In the genomic region with DNA sequence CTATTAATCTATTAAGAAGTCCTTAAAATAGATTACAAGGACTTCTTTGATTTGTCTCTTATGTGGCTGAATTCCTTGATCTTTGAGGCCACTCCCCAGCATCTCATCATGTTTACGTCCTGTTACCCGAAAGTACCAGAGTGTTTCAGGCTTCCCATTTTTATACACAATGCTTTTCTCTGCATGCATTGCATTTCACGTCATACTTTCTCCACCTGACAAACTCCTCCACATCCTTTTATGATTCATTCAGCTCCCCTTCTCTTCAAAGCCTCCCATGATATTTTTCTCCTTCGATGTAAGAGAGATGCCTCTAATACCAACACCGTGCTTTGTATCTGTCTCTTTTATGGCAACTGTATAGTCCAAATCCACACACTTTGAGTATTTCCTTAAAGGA, we compare ENCODE assay signal across 29 cellular contexts.
"Had no signal": no experiment of that assay in that cellular context is flagged by ENCODE, and none has a peak within 500 bp of the region (broad histone marks: within the 10 kb centered on the region; RNA-seq: fewer than 3 reads in every experiment).

No MANE protein-coding gene starts in this region.

- H3K4me3 ChIP-seq: neural progenitor cell, ovary, psoas muscle, right lobe of liver, sigmoid colon, suprapubic skin, testis, tibial artery, transverse colon, upper lobe of right lung, uterus had no signal

- H3K36me3 ChIP-seq: neural progenitor cell, ovary, right lobe of liver, sigmoid colon, suprapubic skin, tibial artery, transverse colon, upper lobe of right lung, uterus had no signal

- H3K27me3 ChIP-seq: neural progenitor cell, ovary, right lobe of liver, sigmoid colon, suprapubic skin, testis, tibial artery, transverse colon, upper lobe of right lung, uterus had no signal

- H3K4me1 Mint-ChIP-seq: nephron; stimulated activated memory B cell treated with anti-CD40 and anti-IgM and Interleukin-4, amounts not matched to agents 10 μg/mL and 1 μg/mL and 100 μg/mL, for 72 hours; stimulated activated naive CD8-positive, alpha-beta T cell treated with anti-CD3 and anti-CD28 coated beads, Interleukin-15, amount 100 ng/mL, for 72 hours had no signal

- H3K27me3 Mint-ChIP-seq: progenitor cell of endocrine pancreas; stimulated activated memory B cell treated with anti-CD40 and anti-IgM and Interleukin-4, amounts not matched to agents 10 μg/mL and 1 μg/mL and 100 μg/mL, for 72 hours; stimulated activated naive CD8-positive, alpha-beta T cell treated with anti-CD3 and anti-CD28 coated beads, Interleukin-15, amount 100 ng/mL, for 72 hours; type B pancreatic cell had no signal

- H3K9me3 ChIP-seq: ovary, psoas muscle, right lobe of liver, suprapubic skin, testis, tibial artery, transverse colon, upper lobe of right lung, uterus had no signal

- H3K36me3 Mint-ChIP-seq: natural killer cell; neural progenitor cell; stimulated activated memory B cell treated with anti-CD40 and anti-IgM and Interleukin-4, amounts not matched to agents 10 μg/mL and 1 μg/mL and 100 μg/mL, for 72 hours; type B pancreatic cell had no signal

- H3K27ac Mint-ChIP-seq: natural killer cell; nephron; neural progenitor cell; progenitor cell of endocrine pancreas; stimulated activated memory B cell treated with anti-CD40 and anti-IgM and Interleukin-4, amounts not matched to agents 10 μg/mL and 1 μg/mL and 100 μg/mL, for 72 hours; stimulated activated naive CD8-positive, alpha-beta T cell treated with anti-CD3 and anti-CD28 coated beads, Interleukin-15, amount 100 ng/mL, for 72 hours; type B pancreatic cell had no signal

- H3K27ac ChIP-seq: neural progenitor cell, ovary, parathyroid adenoma, psoas muscle, right lobe of liver, sigmoid colon, suprapubic skin, testis, tibial artery, transverse colon, upper lobe of right lung, uterus had no signal

- H3K9me3 Mint-ChIP-seq: natural killer cell; nephron; neural progenitor cell; stimulated activated memory B cell treated with anti-CD40 and anti-IgM and Interleukin-4, amounts not matched to agents 10 μg/mL and 1 μg/mL and 100 μg/mL, for 72 hours; stimulated activated naive CD8-positive, alpha-beta T cell treated with anti-CD3 and anti-CD28 coated beads, Interleukin-15, amount 100 ng/mL, for 72 hours; type B pancreatic cell had no signal

- H3K4me3 Mint-ChIP-seq: natural killer cell; nephron; neural progenitor cell; stimulated activated memory B cell treated with anti-CD40 and anti-IgM and Interleukin-4, amounts not matched to agents 10 μg/mL and 1 μg/mL and 100 μg/mL, for 72 hours; stimulated activated naive CD8-positive, alpha-beta T cell treated with anti-CD3 and anti-CD28 coated beads, Interleukin-15, amount 100 ng/mL, for 72 hours; type B pancreatic cell had no signal

- H3K4me1 ChIP-seq: neural progenitor cell, parathyroid adenoma, psoas muscle, right lobe of liver, sigmoid colon, suprapubic skin, testis, tibial artery, transverse colon, upper lobe of right lung, uterus had no signal

- DNase-seq: natural killer cell; occipital lobe; ovary; posterior cingulate gyrus; psoas muscle; right cardiac atrium; right lobe of liver; sigmoid colon; small intestine; stimulated activated CD4-positive, alpha-beta T cell treated with anti-CD3 and anti-CD28 coated beads, Interleukin-1b, Interleukin-23, amount 100 ng/mL, for 48 hours; stimulated activated CD4-positive, alpha-beta T cell treated with anti-CD3 and anti-CD28 coated beads, Interleukin-4, amount 100 ng/mL, for 1 hour; stimulated activated CD4-positive, alpha-beta T cell treated with anti-CD3 and anti-CD28 coated beads, Interleukin-4, amount 100 ng/mL, for 4 hours; stimulated activated CD8-positive, alpha-beta memory T cell treated with anti-CD3 and anti-CD28 coated beads, Interleukin-4, amount 100 ng/mL, for 48 hours; stimulated activated naive CD4-positive, alpha-beta T cell; stimulated activated naive CD8-positive, alpha-beta T cell treated with anti-CD3 and anti-CD28 coated beads, Interleukin-15, amount 100 ng/mL, for 72 hours; stimulated activated naive CD8-positive, alpha-beta T cell treated with anti-CD3 and anti-CD28 coated beads, Interleukin-15, Interleukin-2, amounts not matched to agents 100 U/mL and 50 U/mL, for 24 hours; substantia nigra; testis; tibial artery; transverse colon; upper lobe of right lung; uterus had no signal

- ATAC-seq: natural killer cell; psoas muscle; right cardiac atrium; right lobe of liver; stimulated activated memory B cell treated with anti-CD40 and anti-IgM and Interleukin-4, amounts not matched to agents 10 μg/mL and 1 μg/mL and 100 μg/mL, for 72 hours; stimulated activated naive CD8-positive, alpha-beta T cell treated with anti-CD3 and anti-CD28 coated beads, Interleukin-15, amount 100 ng/mL, for 72 hours; stimulated activated naive CD8-positive, alpha-beta T cell treated with anti-CD3 and anti-CD28 coated beads, Interleukin-15, Interleukin-2, amounts not matched to agents 100 U/mL and 50 U/mL, for 24 hours; upper lobe of right lung had no signal
